8 cellular contexts compared by ENCODE assay signal in the genomic region with DNA sequence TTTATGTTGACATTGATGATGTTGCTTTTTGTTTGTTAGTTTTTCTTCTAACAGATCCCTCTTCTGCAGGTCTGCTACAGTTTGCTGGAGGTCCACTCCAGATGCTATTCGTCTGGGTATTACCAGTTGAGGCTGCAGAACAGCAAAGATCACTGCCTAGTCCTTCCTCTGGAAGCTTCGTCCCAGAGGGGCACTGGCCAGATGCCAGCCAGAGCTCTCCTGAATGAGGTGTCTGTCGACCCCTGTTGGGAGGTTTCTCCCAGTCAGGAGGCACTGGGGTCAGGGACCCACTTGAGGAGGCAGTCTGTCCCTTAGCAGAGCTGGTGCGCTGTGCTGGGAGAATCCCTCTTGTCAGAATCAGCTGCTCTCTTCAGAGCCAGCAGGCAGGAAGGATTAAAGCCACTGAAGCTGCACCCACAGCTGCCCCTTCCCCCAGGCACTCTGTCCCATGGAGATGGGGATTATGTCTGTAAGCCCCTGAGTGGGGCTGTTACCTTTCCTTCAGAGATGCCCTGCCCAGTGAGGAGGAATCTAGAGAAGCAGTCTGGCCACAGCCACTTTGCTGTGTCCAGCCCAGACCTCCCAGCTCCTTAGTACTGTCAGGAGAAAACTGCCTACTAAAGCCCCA. TPM values are rescaled to one million over a fixed set of nuclear protein-coding genes. Genes with fewer than 3 reads are reported as not detected.
DNase-seq lines count a peak whose midpoint lies in the region; ATAC-seq and TF ChIP-seq lines count a peak whose summit lies in the region.
"Not testable (repeated sequence)": the region's sequence is repeated elsewhere in the genome, so short reads cannot be mapped to it uniquely, and the experiment has no call there.
"Had no signal": no experiment of that assay in that cellular context is flagged by ENCODE, and none has a peak within 500 bp of the region (broad histone marks: within the 10 kb centered on the region; RNA-seq: fewer than 3 reads in every experiment).

No MANE protein-coding gene starts in this region.

- peaks cover 10 to 59% of the 10 kb centered on the region in 2 donors for H3K4me1 Mint-ChIP-seq in effector memory CD8-positive, alpha-beta T cell (ENCODE audit: low read depth in 2 of 2)
- peaks cover 56 to 61% of the 10 kb centered on the region in 2 donors for H3K4me1 Mint-ChIP-seq in natural killer cell

- peaks cover 9 to 17% of the 10 kb centered on the region in 2 donors for H3K9me3 Mint-ChIP-seq in effector memory CD8-positive, alpha-beta T cell
- H3K9me3 Mint-ChIP-seq in natural killer cell, result not testable (repeated sequence)

- intact Hi-C loops in natural killer cell (cut with micrococcal nuclease), result not testable (repeated sequence)

- H3K4me3 Mint-ChIP-seq in effector memory CD8-positive, alpha-beta T cell; natural killer cell: not testable (repeated sequence)

- DNase-seq in D341Med (ENCODE audit: low spot score) (peak; percentile 51), NCI-H524 (lab: John Stamatoyannopoulos, UW) (peak; percentile 83 to 95), NCI-H82 (lab: John Stamatoyannopoulos, UW) (peak; percentile 95), SJCRH30 (peak; percentile 54 to 67)
- DNase-seq in effector memory CD8-positive, alpha-beta T cell; natural killer cell: not testable (repeated sequence)

- peak overlapping the region; percentile 38 to 85 for H3K27ac Mint-ChIP-seq in effector memory CD8-positive, alpha-beta T cell
- H3K27ac Mint-ChIP-seq in natural killer cell, result peak overlapping the region; percentile 85 to 92

- H3K27me3 ChIP-seq in SJCRH30, result not testable (repeated sequence)

- not testable (repeated sequence) for H3K27me3 Mint-ChIP-seq in effector memory CD8-positive, alpha-beta T cell; natural killer cell (ENCODE audit: low read depth in 2 of 2)

- H3K36me3 Mint-ChIP-seq in effector memory CD8-positive, alpha-beta T cell (ENCODE audit: insufficient read depth), result peaks cover 50% of the 10 kb centered on the region
- H3K36me3 Mint-ChIP-seq in natural killer cell, result peaks cover 53% of the 10 kb centered on the region

- not testable (repeated sequence) for H3K27ac ChIP-seq in SJCRH30

- TF ChIP-seq CTCF in natural killer cell (IDR thresholded peaks at IDR 0.05), result not testable (repeated sequence)

- H3K4me1 ChIP-seq in SJCRH30, result not testable (repeated sequence)

- not testable (repeated sequence) for ATAC-seq in effector memory CD8-positive, alpha-beta T cell (replicated peaks); natural killer cell

- not testable (repeated sequence) for H3K4me3 ChIP-seq in SJCRH30

- not testable (repeated sequence) for H3K9me3 ChIP-seq in SJCRH30 (replicated peaks)

- H3K36me3 ChIP-seq in SJCRH30, result not testable (repeated sequence)

RNA-seq across cellular contexts. Expression of a gene that starts 49.3 kb away (rescaled TPM):
- not detected in 2 replicates for total RNA-seq in SJCRH30 (2014; rRNA removed; shearing (Covaris generic))
- 100 to 1,000 TPM; 322 to 413 (median 339) TPM for total RNA-seq in natural killer cell
- total RNA-seq: Calu3, Daoy had no signal

Comparison
In these comparisons a context has a peak if more than half of its experiments do, and no peak if none do; other contexts are left out.
1. RNA of a gene that starts 49.3 kb away (total RNA-seq): 322 to 413 TPM in natural killer cell; not detected in SJCRH30; every median in the first group is over 100 times any median in the second.